Comparison of ENCODE assay signal across 15 cellular contexts in the genomic region with DNA sequence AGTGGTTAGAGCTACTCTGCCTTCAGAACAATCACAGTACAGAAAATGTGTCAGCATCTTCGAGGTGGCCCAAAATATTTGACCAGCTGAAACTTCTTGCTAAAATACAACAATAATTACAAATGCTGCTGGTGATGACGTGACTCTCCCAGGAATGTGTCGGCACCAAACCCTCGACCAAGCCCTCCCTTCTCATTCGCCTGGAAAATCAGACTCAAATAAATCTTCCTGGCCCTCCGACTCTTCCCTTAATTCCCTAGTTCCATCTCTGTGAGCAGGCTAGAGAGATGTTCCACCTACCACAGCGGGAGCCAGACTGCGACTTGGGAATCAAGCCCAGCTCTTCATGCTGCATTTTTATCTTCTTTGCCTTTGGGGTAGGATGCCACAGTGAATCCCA. TPM values are rescaled to one million over a fixed set of nuclear protein-coding genes. Genes with fewer than 3 reads are reported as not detected.
"Had no signal": no experiment of that assay in that cellular context is flagged by ENCODE, and none has a peak within 500 bp of the region (broad histone marks: within the 10 kb centered on the region; RNA-seq: fewer than 3 reads in every experiment).

No MANE protein-coding gene starts in this region.

- H3K9me3 ChIP-seq: ovary, tibial nerve had no signal

- H3K4me3 ChIP-seq: ovary, tibial nerve had no signal

- H3K36me3 ChIP-seq: ovary, tibial nerve had no signal

- H3K27me3 ChIP-seq: ovary, tibial nerve had no signal

- DNase-seq: activated CD4-positive, alpha-beta memory T cell treated with anti-CD3 and anti-CD28 coated beads, Interleukin-2, amount 10 ng/mL, durations not matched to agents 7 days and 5 days; activated CD4-positive, alpha-beta T cell treated with anti-CD3 and anti-CD28 coated beads for 36 hours; activated T-cell treated with anti-CD3 and anti-CD28 coated beads, Interleukin-2, amount 50 U/mL, for 72 hours; central memory CD4-positive, alpha-beta T cell; cortex of kidney; effector CD8-positive, alpha-beta T cell; glutamatergic neuron; mesenchymal stem cell; ovary; T-helper 9 cell had no signal

- H3K4me1 ChIP-seq: tibial nerve had no signal

- ATAC-seq: activated CD4-positive, alpha-beta T cell treated with anti-CD3 and anti-CD28 coated beads for 36 hours; activated T-cell treated with anti-CD3 and anti-CD28 coated beads, Interleukin-2, amount 50 U/mL, for 72 hours; stimulated activated effector memory CD8-positive, alpha-beta T cell treated with anti-CD3 and anti-CD28 coated beads, Interleukin-12 subunit alpha, Interleukin-12 subunit beta, amount 100 ng/mL, for 72 hours had no signal

- H3K27ac ChIP-seq: epithelial cell of prostate, ovary, tibial nerve, VCaP had no signal

RNA-seq across cellular contexts. Expression of a gene that starts 4.1 kb away (rescaled TPM):
- total RNA-seq: activated CD4-positive, alpha-beta memory T cell treated with anti-CD3 and anti-CD28 coated beads, Interleukin-2, amount 10 ng/mL, durations not matched to agents 7 days and 5 days; activated CD4-positive, alpha-beta T cell treated with anti-CD3 and anti-CD28 coated beads for 36 hours; activated T-cell treated with anti-CD3 and anti-CD28 coated beads, Interleukin-2, amount 50 U/mL, for 72 hours; neural crest cell had no signal

RNA-seq across cellular contexts. Expression of a gene that starts 25.6 kb away (rescaled TPM):
- total RNA-seq: activated CD4-positive, alpha-beta memory T cell treated with anti-CD3 and anti-CD28 coated beads, Interleukin-2, amount 10 ng/mL, durations not matched to agents 7 days and 5 days; activated CD4-positive, alpha-beta T cell treated with anti-CD3 and anti-CD28 coated beads for 36 hours; activated T-cell treated with anti-CD3 and anti-CD28 coated beads, Interleukin-2, amount 50 U/mL, for 72 hours; neural crest cell had no signal
